In the genomic region with DNA sequence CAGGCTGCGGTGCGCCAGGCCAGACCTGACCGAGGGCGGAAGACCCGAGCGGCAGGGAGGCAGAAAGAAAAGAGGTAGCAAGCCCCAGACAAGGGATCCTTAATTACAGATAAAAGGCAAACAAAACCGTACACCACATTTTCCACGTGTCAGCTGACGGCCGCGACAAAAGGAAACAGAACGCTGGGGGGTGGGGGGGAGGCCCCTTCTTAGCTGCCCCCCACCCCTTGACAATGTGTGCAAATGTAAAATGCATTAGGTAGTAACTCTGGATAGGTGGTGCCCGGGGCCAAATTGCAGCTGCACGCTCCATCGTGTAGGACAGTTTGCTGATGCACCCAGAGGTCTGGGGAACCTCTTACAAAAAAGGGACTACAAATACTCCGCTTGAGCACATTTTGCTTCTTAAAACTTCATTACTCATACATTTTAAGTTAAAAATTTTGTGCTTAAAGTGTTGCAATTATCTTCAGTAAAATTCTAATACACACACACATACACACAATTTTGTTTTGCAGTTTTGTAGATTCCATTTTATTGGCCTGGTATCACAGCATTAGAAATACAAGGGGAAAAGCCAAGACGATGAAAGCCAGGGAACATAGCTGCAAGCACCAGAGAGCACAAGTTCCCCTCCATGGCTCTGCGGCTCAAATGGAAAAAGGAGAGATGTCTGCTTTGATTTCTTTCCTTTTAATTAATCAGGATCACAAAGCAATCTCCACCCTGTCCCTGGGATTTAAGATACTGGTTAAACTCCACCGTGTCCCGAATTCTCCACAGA, we compare ENCODE assay signal across 8 cellular contexts.
DNase-seq lines count a peak whose midpoint lies in the region; ATAC-seq and TF ChIP-seq lines count a peak whose summit lies in the region.

No MANE protein-coding gene starts in this region.

- H3K4me3 ChIP-seq in SK-N-SH (ENCODE audit: low read depth in 2 of 2, low read length in 1 of 2) (peak overlapping the region; percentile 57 to 63), gastroesophageal sphincter (peak overlapping the region; percentile 25 to 61)

- H3K9me3 ChIP-seq in SK-N-SH (no peaks in the 10 kb centered on the region), gastroesophageal sphincter (no peaks in the 10 kb centered on the region)

- TF ChIP-seq CTCF in SK-N-SH (IDR thresholded peaks at IDR 0.05), result no peak
- TF ChIP-seq CTCF in gastroesophageal sphincter (IDR thresholded peaks at IDR 0.05), result no peak

- peak; percentile 64 for DNase-seq in SK-N-SH
- peak; percentile 11 for DNase-seq in putamen (ENCODE audit: low spot score)
- no peak for DNase-seq in SW 1271 (lab: John Stamatoyannopoulos, UW)

- no peaks in the 10 kb centered on the region for H3K79me2 ChIP-seq in SK-N-SH (ENCODE audit: insufficient read depth)

- H3K4me1 ChIP-seq in SK-N-SH (ENCODE audit: control insufficient read depth in 1 of 2, insufficient read depth in 2 of 2, low read depth in 1 of 2, low read length in 1 of 2), result peaks cover 12 to 17% of the 10 kb centered on the region in 2 experiments; a peak in 3 of 4 replicates
- H3K4me1 ChIP-seq in gastroesophageal sphincter, result peaks cover 0 to 28% (median 0%) of the 10 kb centered on the region in 3 donors

- no peaks in the 10 kb centered on the region for H4K20me1 ChIP-seq in SK-N-SH (ENCODE audit: insufficient read depth)

- no peaks in the 10 kb centered on the region for H3K9me2 ChIP-seq in SK-N-SH

- peak overlapping the region; percentile 81 for H3K4me2 ChIP-seq in SK-N-SH

- H3K36me3 ChIP-seq in SK-N-SH (replicated peaks in 1 of 2; ENCODE audit: control insufficient read depth in 1 of 2, insufficient read depth in 2 of 2, low read length in 1 of 2) (no peaks in the 10 kb centered on the region), gastroesophageal sphincter (no peaks in the 10 kb centered on the region)

- H3K27me3 ChIP-seq in SK-N-SH (ENCODE audit: insufficient read depth) (no peaks in the 10 kb centered on the region), gastroesophageal sphincter (peaks cover 18% of the 10 kb centered on the region)

- ATAC-seq in GM18517 (IDR thresholded peaks at IDR 0.05; ENCODE audit: unreplicated experiment) (peak; percentile 32), HG02678 (IDR thresholded peaks at IDR 0.05; ENCODE audit: unreplicated experiment) (peak; percentile 18), gastroesophageal sphincter (no peak), GM18867 (IDR thresholded peaks at IDR 0.05; ENCODE audit: unreplicated experiment) (no peak), HG03460 (IDR thresholded peaks at IDR 0.05; ENCODE audit: unreplicated experiment) (no peak)

- no peaks in the 10 kb centered on the region for H3F3A ChIP-seq in SK-N-SH (replicated peaks; ENCODE audit: insufficient read depth)

- no peak for TF ChIP-seq RAD21 in SK-N-SH (IDR thresholded peaks at IDR 0.05; ENCODE audit: low read length)

- TF ChIP-seq EP300 in SK-N-SH (IDR thresholded peaks at IDR 0.05; ENCODE audit: borderline replicate concordance in 1 of 2, low read depth in 1 of 2, low read length in 1 of 2), result no peak
- TF ChIP-seq EP300 in gastroesophageal sphincter (IDR thresholded peaks at IDR 0.05), result no peak

- H3K27ac ChIP-seq in SK-N-SH (ENCODE audit: low read depth in 2 of 2, low read length in 1 of 2), result peak overlapping the region in 1 of 2 experiments; percentile 22; a peak in 1 of 4 replicates
- H3K27ac ChIP-seq in gastroesophageal sphincter, result peak overlapping the region in 3 of 4 donors; percentile 68 to 83 (median 76)

- POLR2A ChIA-PET in SK-N-SH (lab: Yijun Ruan, JAX), result no interaction called here

- H3K9ac ChIP-seq in SK-N-SH, result peak overlapping the region; percentile 18; the same call in 1 of the 2 replicates

- TF ChIP-seq POLR2A in gastroesophageal sphincter (IDR thresholded peaks at IDR 0.05), result no peak

- WGBS in SK-N-SH (ENCODE audit: low lambda C conversion rate), result 40% methylated on average over 20 of the region's 20 CpGs
- WGBS in gastroesophageal sphincter (ENCODE audit: low coverage in 1 of 2), 2 donors, result 28 to 32% methylated on average over 13 to 14 of the region's 20 CpGs

- peak overlapping the region; percentile 81; the same call in 1 of the 2 replicates for H2AFZ ChIP-seq in SK-N-SH (ENCODE audit: low read depth)

- CTCF ChIA-PET in SK-N-SH (lab: Yijun Ruan, JAX), result interaction anchor here (0.6 to 2.0 kb wide), 5 partner anchors 8 to 1815 kb away, joined by 3 to 5 read pairs (median 4); no protein-coding TSS in a partner anchor

TF ChIP-seq in SK-N-SH, 30 proteins besides CTCF, POLR2A, EP300 and RAD21:
- TF ChIP-seq EZH2phosphoT487 (IDR thresholded peaks at IDR 0.05; ENCODE audit: borderline replicate concordance, low read depth), result no peak
- no peak for TF ChIP-seq RFX5 (IDR thresholded peaks at IDR 0.05; ENCODE audit: low read length)
- TF ChIP-seq NFIC (IDR thresholded peaks at IDR 0.05; ENCODE audit: borderline replicate concordance), result no peak
- TF ChIP-seq FOXJ3 (CRISPR knock-in tag; IDR thresholded peaks at IDR 0.05), result no peak
- no peak for TF ChIP-seq PBX3 (IDR thresholded peaks at IDR 0.05)
- TF ChIP-seq YY1 (IDR thresholded peaks at IDR 0.05; ENCODE audit: low read depth), result no peak
- no peak for TF ChIP-seq FOSL2 (IDR thresholded peaks at IDR 0.05; ENCODE audit: borderline replicate concordance, low read depth)
- TF ChIP-seq ELF1 (IDR thresholded peaks at IDR 0.05), result no peak
- no peak for TF ChIP-seq USF2 (IDR thresholded peaks at IDR 0.05; ENCODE audit: borderline replicate concordance, low read depth, low read length)
- TF ChIP-seq RXRA (IDR thresholded peaks at IDR 0.05; ENCODE audit: borderline replicate concordance, low read depth), result no peak
- no peak for TF ChIP-seq MAX (IDR thresholded peaks at IDR 0.05; ENCODE audit: low read depth)

Comparison
In these comparisons a context has a peak if more than half of its experiments do, and no peak if none do; other contexts are left out.
1. ATAC-seq: peak in GM18517 (single experiment) and HG02678 (single experiment); none in gastroesophageal sphincter (single experiment), GM18867 (single experiment) and HG03460 (single experiment).
2. DNase-seq: peak in SK-N-SH (single experiment) and putamen (single experiment); none in SW 1271 (0 of 2).